ENCODE assay signal across 8 cellular contexts in genomic region chr12:121888478-121889266, GRCh38. TPM values are rescaled to one million over a fixed set of nuclear protein-coding genes. Genes with fewer than 3 reads are reported as not detected.
DNase-seq lines count a peak whose midpoint lies in the region; ATAC-seq and TF ChIP-seq lines count a peak whose summit lies in the region.

TSS of gene PSMD9 (plus strand) at chr12:121888790. CDS start at chr12:121888857, 67 bp downstream.

- H3K27me3 ChIP-seq in lung (ENCODE audit: control insufficient read depth, insufficient read depth), result no peaks in the 10 kb centered on the region

- WGBS in lung, 2 donors, result 1% methylated on average over 67 of the region's 67 CpGs

- H3K4me1 ChIP-seq in lung (ENCODE audit: control insufficient read depth in 2 of 2, insufficient read depth in 2 of 2, low read length in 2 of 2), result peaks cover 7 to 10% of the 10 kb centered on the region in 2 donors

- H3K36me3 ChIP-seq in lung (ENCODE audit: control insufficient read depth in 2 of 2, insufficient read depth in 2 of 2, low read length in 2 of 2), result peaks cover 4 to 11% of the 10 kb centered on the region in 2 donors

- H3K9me3 ChIP-seq in lung (ENCODE audit: control insufficient read depth in 2 of 2, insufficient read depth in 1 of 2, low read length in 1 of 2), result no peaks in the 10 kb centered on the region

- H3K4me3 ChIP-seq in lung, result peak within 1 kb of the TSS; percentile 70

- H3K27ac ChIP-seq in lung (ENCODE audit: low read depth in 1 of 2, low read length in 1 of 2), result peak within 1 kb of the TSS; percentile 98 to 99

- peak; percentile 74 for ATAC-seq in GM19468 (IDR thresholded peaks at IDR 0.05; ENCODE audit: extremely low read depth, unreplicated experiment)
- peak; percentile 99 for ATAC-seq in lung (ENCODE audit: insufficient read depth, low FRiP score)

- peak; percentile 23 for TF ChIP-seq CTCF in lung (IDR thresholded peaks at IDR 0.05; ENCODE audit: control extremely low read depth, extremely low read depth)

- DNase-seq in COLO829 (ENCODE audit: low spot score) (peak; percentile 98), HS-5 (ENCODE audit: low read depth) (peak; percentile 89), NK-92 (lab: John Stamatoyannopoulos, UW; ENCODE audit: unreplicated experiment) (peak; percentile 77), lung (ENCODE audit: low spot score) (peak; percentile 98)
- DNase-seq in activated CD8-positive, alpha-beta memory T cell treated with anti-CD3 and anti-CD28 coated beads for 1 hour (ENCODE audit: extremely low read depth in 1 of 2, low read depth in 1 of 2), result peak; percentile 96 to 97
- peak; percentile 97 for DNase-seq in effector CD4-positive, alpha-beta T cell
- peak; percentile 97 to 98 (median 98) for DNase-seq in stimulated activated CD4-positive, alpha-beta T cell treated with anti-CD3 and anti-CD28 coated beads, TNF-alpha, amount 100 ng/mL, for 4 hours (ENCODE audit: low read depth in 3 of 3)

RNA-seq across cellular contexts. Expression of gene PSMD9, which starts in this region (rescaled TPM):
- total RNA-seq in lung, result 10 to 100 TPM; 52.4 to 72.8 TPM
- 100 to 1,000 TPM in 1 of 2 donors, 10 to 100 TPM in 1; 39.6 to 134 TPM for polyA plus RNA-seq in lung

Comparison
In these comparisons a context has a peak if more than half of its experiments do, and no peak if none do; other contexts are left out.
1. Peak in every context shown above with its lines: DNase-seq, ATAC-seq, H3K4me3 ChIP-seq and H3K27ac ChIP-seq.